Comparison of ENCODE assay signal across 18 cellular contexts in genomic region chr6:44176130-44176934, GRCh38.
A peak's percentile ranks its signal among the peaks of the same experiment; 100 is the strongest.
DNase-seq lines count a peak whose midpoint lies in the region; ATAC-seq lines count a peak whose summit lies in the region.
"Had no signal": no experiment of that assay in that cellular context is flagged by ENCODE, and none has a peak within 500 bp of the region (broad histone marks: within the 10 kb centered on the region; RNA-seq: fewer than 3 reads in every experiment).

No MANE protein-coding gene starts in this region.

- peak; percentile 2 for ATAC-seq in stimulated activated memory B cell treated with anti-CD40 and anti-IgM and Interleukin-4, amounts not matched to agents 10 μg/mL and 1 μg/mL and 100 μg/mL, for 72 hours
- ATAC-seq: A549 had no signal

- H3K4me3 Mint-ChIP-seq in activated T-cell treated with anti-CD3 and anti-CD28 coated beads, Interleukin-2, amount 50 U/mL, for 24 hours = peak overlapping the region; percentile 2
- peak overlapping the region; percentile 52 for H3K4me3 Mint-ChIP-seq in dendritic cell treated with granulocyte-macrophage colony-stimulating factor and Interleukin-4, amounts not matched to agents 40 ng/mL and 50 ng/mL, for 4 days
- peak overlapping the region; percentile 34 for H3K4me3 Mint-ChIP-seq in stimulated activated memory B cell treated with anti-CD40 and anti-IgM and Interleukin-4, amounts not matched to agents 10 μg/mL and 1 μg/mL and 100 μg/mL, for 72 hours
- H3K4me3 Mint-ChIP-seq: activated T-cell treated with anti-CD3 and anti-CD28 coated beads, Interleukin-2, amount 50 U/mL, for 4 hours; HFFc6; nephron progenitor cell had no signal

- H3K36me3 Mint-ChIP-seq in activated T-cell treated with anti-CD3 and anti-CD28 coated beads, Interleukin-2, amount 50 U/mL, for 24 hours (ENCODE audit: low read depth) = no peaks in the 10 kb centered on the region
- no peaks in the 10 kb centered on the region for H3K36me3 Mint-ChIP-seq in dendritic cell treated with granulocyte-macrophage colony-stimulating factor and Interleukin-4, amounts not matched to agents 40 ng/mL and 50 ng/mL, for 4 days (ENCODE audit: low read depth)
- no peaks in the 10 kb centered on the region for H3K36me3 Mint-ChIP-seq in stimulated activated memory B cell treated with anti-CD40 and anti-IgM and Interleukin-4, amounts not matched to agents 10 μg/mL and 1 μg/mL and 100 μg/mL, for 72 hours

- in situ Hi-C loops in KBM-7 (cut with MboI; ENCODE audit: low pct_unique_long_range_greater_than_20kb, low sequenced_read_pairs) = loop anchor here (10.0 kb wide), 1 partner anchor 58 kb away; no protein-coding TSS in a partner anchor

- H3K27ac Mint-ChIP-seq in activated T-cell treated with anti-CD3 and anti-CD28 coated beads, Interleukin-2, amount 50 U/mL, for 24 hours = peak overlapping the region; percentile 2
- no peak overlapping the region for H3K27ac Mint-ChIP-seq in dendritic cell treated with granulocyte-macrophage colony-stimulating factor and Interleukin-4, amounts not matched to agents 40 ng/mL and 50 ng/mL, for 4 days
- no peak overlapping the region for H3K27ac Mint-ChIP-seq in stimulated activated memory B cell treated with anti-CD40 and anti-IgM and Interleukin-4, amounts not matched to agents 10 μg/mL and 1 μg/mL and 100 μg/mL, for 72 hours
- H3K27ac Mint-ChIP-seq: nephron progenitor cell had no signal

- peaks cover 10% of the 10 kb centered on the region for H3K27me3 Mint-ChIP-seq in activated T-cell treated with anti-CD3 and anti-CD28 coated beads, Interleukin-2, amount 50 U/mL, for 24 hours
- H3K27me3 Mint-ChIP-seq in dendritic cell treated with granulocyte-macrophage colony-stimulating factor and Interleukin-4, amounts not matched to agents 40 ng/mL and 50 ng/mL, for 4 days = peaks cover 20% of the 10 kb centered on the region
- H3K27me3 Mint-ChIP-seq in stimulated activated memory B cell treated with anti-CD40 and anti-IgM and Interleukin-4, amounts not matched to agents 10 μg/mL and 1 μg/mL and 100 μg/mL, for 72 hours = peaks cover 40% of the 10 kb centered on the region

- intact Hi-C loops in dendritic cell treated with granulocyte-macrophage colony-stimulating factor and Interleukin-4, amounts not matched to agents 40 ng/mL and 50 ng/mL, for 4 days (cut with micrococcal nuclease) = no loop called here

- no peaks in the 10 kb centered on the region for H3K9me3 Mint-ChIP-seq in activated T-cell treated with anti-CD3 and anti-CD28 coated beads, Interleukin-2, amount 50 U/mL, for 24 hours
- H3K9me3 Mint-ChIP-seq in dendritic cell treated with granulocyte-macrophage colony-stimulating factor and Interleukin-4, amounts not matched to agents 40 ng/mL and 50 ng/mL, for 4 days = no peaks in the 10 kb centered on the region
- peaks cover 3% of the 10 kb centered on the region for H3K9me3 Mint-ChIP-seq in stimulated activated memory B cell treated with anti-CD40 and anti-IgM and Interleukin-4, amounts not matched to agents 10 μg/mL and 1 μg/mL and 100 μg/mL, for 72 hours
- H3K9me3 Mint-ChIP-seq: activated T-cell treated with anti-CD3 and anti-CD28 coated beads, Interleukin-2, amount 50 U/mL, for 4 hours; HFFc6; nephron progenitor cell had no signal

- DNase-seq in activated T-cell treated with anti-CD3 and anti-CD28 coated beads, Interleukin-2, amount 50 U/mL, for 24 hours = no peak
- DNase-seq in activated T-cell treated with anti-CD3 and anti-CD28 coated beads, Interleukin-2, amount 50 U/mL, for 1 hour = no peak
- DNase-seq in KBM-7 = peak; percentile 20
- no peak for DNase-seq in activated CD4-positive, alpha-beta T cell treated with anti-CD3 and anti-CD28 coated beads for 48 hours
- DNase-seq in superior temporal gyrus (ENCODE audit: extremely low spot score) = no peak
- no peak for DNase-seq in NCI-H82 treated with DMSO at 0.1 percent for 48 hours (lab: John Stamatoyannopoulos, UW; ENCODE audit: unreplicated experiment)
- DNase-seq: activated CD4-positive, CD25-positive, alpha-beta regulatory T cell treated with anti-CD3 and anti-CD28 coated beads, Interleukin-2, amount 50 U/mL, for 72 hours; activated T-cell treated with anti-CD3 and anti-CD28 coated beads, Interleukin-2, amount 50 U/mL, for 4 hours; anterior cingulate cortex; HFFc6; NCI-H1092 treated with DMSO at 0.1 percent for 48 hours; NCI-H345; nephron progenitor cell; stimulated activated CD4-positive, alpha-beta T cell treated with anti-CD3 and anti-CD28 coated beads, Interleukin-2, amount 100 ng/mL, for 48 hours; SW 1271 had no signal

- peaks cover 21% of the 10 kb centered on the region for H3K4me1 Mint-ChIP-seq in activated T-cell treated with anti-CD3 and anti-CD28 coated beads, Interleukin-2, amount 50 U/mL, for 24 hours (ENCODE audit: low read depth)
- peaks cover 28% of the 10 kb centered on the region for H3K4me1 Mint-ChIP-seq in dendritic cell treated with granulocyte-macrophage colony-stimulating factor and Interleukin-4, amounts not matched to agents 40 ng/mL and 50 ng/mL, for 4 days (ENCODE audit: low read depth)
- H3K4me1 Mint-ChIP-seq in stimulated activated memory B cell treated with anti-CD40 and anti-IgM and Interleukin-4, amounts not matched to agents 10 μg/mL and 1 μg/mL and 100 μg/mL, for 72 hours = peaks cover 23% of the 10 kb centered on the region

Comparison
In these comparisons a context has a peak if more than half of its experiments do, and no peak if none do; other contexts are left out.
1. H3K4me3 Mint-ChIP-seq: peak in every context shown above with its lines; median percentile 52 in dendritic cell treated with granulocyte-macrophage colony-stimulating factor and Interleukin-4, amounts not matched to agents 40 ng/mL and 50 ng/mL, for 4 days; 34 in stimulated activated memory B cell treated with anti-CD40 and anti-IgM and Interleukin-4, amounts not matched to agents 10 μg/mL and 1 μg/mL and 100 μg/mL, for 72 hours; 2 in activated T-cell treated with anti-CD3 and anti-CD28 coated beads, Interleukin-2, amount 50 U/mL, for 24 hours.